In the genomic region with DNA sequence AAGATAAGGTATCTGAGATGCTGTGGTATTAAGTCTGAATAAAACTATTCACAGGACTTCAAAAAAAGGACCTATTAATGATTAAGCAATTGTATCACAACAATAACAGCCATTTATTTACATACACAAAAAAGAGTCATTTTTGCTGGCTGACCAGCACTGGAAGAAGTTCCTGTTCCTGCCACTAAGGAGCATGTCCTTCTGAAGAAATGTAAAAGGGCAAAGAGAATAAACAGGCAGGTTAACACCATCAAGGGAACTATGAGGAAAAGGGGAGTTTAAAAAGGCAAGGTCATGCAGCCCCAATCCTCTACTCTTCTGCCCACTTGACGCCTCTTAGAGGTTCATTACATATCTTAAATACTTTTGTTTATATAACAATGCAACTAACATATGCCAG, we compare ENCODE assay signal across 21 cellular contexts. TPM values are rescaled to one million over a fixed set of nuclear protein-coding genes. Genes with fewer than 3 reads are reported as not detected.
DNase-seq lines count a peak whose midpoint lies in the region; ATAC-seq and TF ChIP-seq lines count a peak whose summit lies in the region.
"Had no signal": no experiment of that assay in that cellular context is flagged by ENCODE, and none has a peak within 500 bp of the region (broad histone marks: within the 10 kb centered on the region; RNA-seq: fewer than 3 reads in every experiment).

No MANE protein-coding gene starts in this region.

- no peak for ATAC-seq in SK-N-SH treated with all-trans-retinoic acid at 6 μM for 48 hours

- H3K4me3 ChIP-seq in brain microvascular endothelial cell (ENCODE audit: low read depth, low read length) (no peak overlapping the region), mesendoderm (ENCODE audit: low read length) (no peak overlapping the region)
- H3K4me3 ChIP-seq: ascending aorta; BLaER1 treated with 17β-estradiol and CSF1 and Interleukin-3, amounts not matched to agents 10 nM and 100 nM; spleen had no signal

- no peak overlapping the region for H4K8ac ChIP-seq in mesendoderm (ENCODE audit: low read depth, low read length)

- no peak overlapping the region for H3K4ac ChIP-seq in mesendoderm (ENCODE audit: low read depth, low read length)

- no peaks in the 10 kb centered on the region for H3K4me1 ChIP-seq in mesendoderm (ENCODE audit: control insufficient read depth, low read depth, low read length)

- H4K5ac ChIP-seq in mesendoderm (ENCODE audit: low read length): no peak overlapping the region

- peaks cover 8% of the 10 kb centered on the region; the same call in 1 of the 2 replicates for H3K36me3 Mint-ChIP-seq in HFFc6 (ENCODE audit: low read depth)

- H3K27me3 ChIP-seq in brain microvascular endothelial cell (replicated peaks): no peaks in the 10 kb centered on the region
- no peaks in the 10 kb centered on the region for H3K27me3 ChIP-seq in mesendoderm (ENCODE audit: insufficient read depth, low read length, poor library complexity)
- H3K27me3 ChIP-seq: ascending aorta, spleen had no signal

- H3K23ac ChIP-seq in mesendoderm (ENCODE audit: low read length): no peak overlapping the region

- H3K27me3 Mint-ChIP-seq in HFFc6 (ENCODE audit: insufficient read depth): no peaks in the 10 kb centered on the region

- no peak overlapping the region for H3K56ac ChIP-seq in mesendoderm (ENCODE audit: low read length)

- H3K79me1 ChIP-seq in mesendoderm (ENCODE audit: low read length): no peaks in the 10 kb centered on the region

- H3K9ac ChIP-seq in mesendoderm (ENCODE audit: low read length): no peak overlapping the region
- H3K9ac ChIP-seq: BLaER1 treated with 17β-estradiol and CSF1 and Interleukin-3, amounts not matched to agents 10 nM and 100 nM had no signal

- H3K79me2 ChIP-seq in mesendoderm (ENCODE audit: control insufficient read depth, insufficient read depth, low read length): peaks cover 3% of the 10 kb centered on the region

- no peak overlapping the region for H2BK120ac ChIP-seq in mesendoderm (ENCODE audit: low read depth, low read length)

- TF ChIP-seq CTCF in HFFc6 (IDR thresholded peaks at IDR 0.05): 0 out of 2 replicates have a peak, but pooled peaks have one; percentile 13
- TF ChIP-seq CTCF in brain microvascular endothelial cell (IDR thresholded peaks at IDR 0.05; ENCODE audit: low read depth, low read length, missing control alignments): peak; percentile 26

- H3K36me3 ChIP-seq in brain microvascular endothelial cell (replicated peaks) (peaks cover 5% of the 10 kb centered on the region), mesendoderm (ENCODE audit: control insufficient read depth, insufficient read depth, low read length) (no peaks in the 10 kb centered on the region)

- H3K18ac ChIP-seq in mesendoderm (ENCODE audit: low read length): no peak overlapping the region

- no peak overlapping the region for H2BK15ac ChIP-seq in mesendoderm (replicated peaks; ENCODE audit: low read depth)

- H2BK5ac ChIP-seq in mesendoderm (ENCODE audit: low read length): no peak overlapping the region

- H3K27ac ChIP-seq in brain microvascular endothelial cell: no peak overlapping the region
- H3K27ac ChIP-seq in mesendoderm (ENCODE audit: low read depth, low read length): no peak overlapping the region
- H3K27ac ChIP-seq: ascending aorta; BLaER1 treated with 17β-estradiol and CSF1 and Interleukin-3, amounts not matched to agents 10 nM and 100 nM; HL-60; RWPE1; spleen had no signal

- H3K27ac Mint-ChIP-seq in HFFc6: no peak overlapping the region
- H3K27ac Mint-ChIP-seq: activated naive CD4-positive, alpha-beta T cell treated with anti-CD3 and anti-CD28 coated beads for 36 hours had no signal

- no peaks in the 10 kb centered on the region for H3K9me3 Mint-ChIP-seq in HFFc6
- H3K9me3 Mint-ChIP-seq: activated naive CD4-positive, alpha-beta T cell treated with anti-CD3 and anti-CD28 coated beads for 36 hours had no signal

- H3K4me1 Mint-ChIP-seq in HFFc6 (ENCODE audit: low read depth): peaks cover 55% of the 10 kb centered on the region

- no CpG with 5 or more reads among the region's 1 CpG for WGBS in mesendoderm (ENCODE audit: extremely low coverage, insufficient coverage, low lambda C conversion rate)

- no peak overlapping the region for H2AK5ac ChIP-seq in mesendoderm (ENCODE audit: low read length)

- H3K4me3 Mint-ChIP-seq in HFFc6: no peak overlapping the region
- H3K4me3 Mint-ChIP-seq: activated naive CD4-positive, alpha-beta T cell treated with anti-CD3 and anti-CD28 coated beads for 36 hours had no signal

- DNase-seq in NCI-H2171 treated with DMSO at 0.1 percent for 48 hours (lab: John Stamatoyannopoulos, UW) (peak; percentile 35), NCI-H2171 (lab: John Stamatoyannopoulos, UW) (no peak), HFFc6 (no peak), brain microvascular endothelial cell (no peak), mesendoderm (peak; percentile 45), DMS 273 treated with DMSO at 0.1 percent for 48 hours (lab: John Stamatoyannopoulos, UW) (no peak), D341Med (ENCODE audit: low spot score) (no peak)
- DNase-seq: activated CD4-positive, alpha-beta T cell treated with anti-CD3 and anti-CD28 coated beads for 48 hours; activated naive CD4-positive, alpha-beta T cell treated with anti-CD3 and anti-CD28 coated beads for 36 hours; effector memory CD4-positive, alpha-beta T cell; hippocampal formation; islet precursor cell; MV-4-11; NCI-H2029; NCI-H446 treated with DMSO at 0.1 percent for 48 hours; spleen had no signal

- H3K4me2 ChIP-seq in mesendoderm (ENCODE audit: low read length): no peak overlapping the region

- in situ Hi-C loops in brain microvascular endothelial cell (cut with HindIII; ENCODE audit: low pct_ligation_motif_present, low sequenced_read_pairs): no loop called here

TF ChIP-seq in SK-N-SH treated with all-trans-retinoic acid at 6 μM for 48 hours, 23 proteins besides CTCF, POLR2A, EP300 and RAD21:
- TF ChIP-seq TCF4 (CRISPR knock-in tag; IDR thresholded peaks at IDR 0.05; ENCODE audit: borderline replicate concordance) (no peak), OSR1 (CRISPR knock-in tag; IDR thresholded peaks at IDR 0.05) (no peak)

RNA-seq across cellular contexts. Expression of gene REPS1, which starts 39.3 kb away (rescaled TPM):
- total RNA-seq in HFFc6 (2021; fragmentation: NEBNext Ultra II Directional; extraction: Animal tissue kit (Norgen Biotek cat#: 25700)): 10 to 100 TPM; 21.1 to 29.9 (median 26.2) TPM
- 65.6 TPM for polyA plus RNA-seq in mesendoderm (2013, experiment 1 of 2)
- 66.6 TPM for polyA plus RNA-seq in mesendoderm (2013, experiment 2 of 2)

Comparison
In these comparisons a context has a peak if more than half of its experiments do, and no peak if none do; other contexts are left out.
1. DNase-seq: peak in NCI-H2171 treated with DMSO at 0.1 percent for 48 hours (single experiment) and mesendoderm (single experiment); none in NCI-H2171 (single experiment), HFFc6 (single experiment), brain microvascular endothelial cell (single experiment), DMS 273 treated with DMSO at 0.1 percent for 48 hours (single experiment) and D341Med (single experiment).